Comparison of ENCODE assay signal across 23 cellular contexts in the genomic region with DNA sequence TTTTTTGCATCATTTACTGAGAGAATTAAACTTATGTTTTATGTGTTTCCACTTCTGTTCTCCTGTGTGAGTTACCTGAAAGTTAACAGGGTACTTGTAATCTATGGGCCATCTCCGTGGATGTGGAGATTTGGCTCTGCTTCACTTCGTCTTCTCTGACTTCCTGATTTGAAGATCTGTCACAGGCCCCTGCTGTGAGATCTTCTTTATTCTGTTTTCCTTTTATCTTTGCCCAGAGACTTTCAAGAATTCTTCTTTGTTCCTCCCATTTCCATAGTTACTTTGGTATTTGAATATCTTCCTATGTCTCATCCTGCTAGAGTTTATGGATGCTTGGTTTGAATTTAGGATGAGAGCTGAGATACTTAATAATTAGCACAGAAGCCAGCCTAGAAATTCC.
"Had no signal": no experiment of that assay in that cellular context is flagged by ENCODE, and none has a peak within 500 bp of the region (broad histone marks: within the 10 kb centered on the region; RNA-seq: fewer than 3 reads in every experiment).

No MANE protein-coding gene starts in this region.

- DNase-seq: activated CD4-positive, alpha-beta memory T cell treated with anti-CD3 and anti-CD28 coated beads for 36 hours; activated CD4-positive, alpha-beta T cell treated with anti-CD3 and anti-CD28 coated beads, Interleukin-2, amount 10 ng/mL, durations not matched to agents 7 days and 5 days; activated CD4-positive, CD25-positive, alpha-beta regulatory T cell; activated CD8-positive, alpha-beta memory T cell treated with anti-CD3 and anti-CD28 coated beads for 24 hours; activated gamma-delta T cell treated with Interleukin-2 at 50 U/mL for 16 hours; activated naive CD4-positive, alpha-beta T cell treated with anti-CD3 and anti-CD28 coated beads, Interleukin-2, amount 10 ng/mL, durations not matched to agents 7 days and 5 days; activated naive CD8-positive, alpha-beta T cell treated with anti-CD3 and anti-CD28 coated beads for 36 hours; activated T-cell treated with anti-CD3 and anti-CD28 coated beads, Interleukin-2, amount 50 U/mL, for 48 hours; caudate nucleus; MM.1S; NCI-H1105; NCI-H1436; NCI-H1694 treated with DMSO at 0.1 percent for 48 hours; NCI-H2029 treated with DMSO at 0.1 percent for 48 hours; NCI-H446; NCI-H524; Peyer's patch; SHP77; T-helper 1 cell had no signal

- H3K4me3 Mint-ChIP-seq: activated CD4-positive, alpha-beta memory T cell treated with anti-CD3 and anti-CD28 coated beads for 36 hours; activated CD4-positive, alpha-beta T cell treated with anti-CD3 and anti-CD28 coated beads, Interleukin-2, amount 10 ng/mL, durations not matched to agents 7 days and 5 days; activated naive CD4-positive, alpha-beta T cell treated with anti-CD3 and anti-CD28 coated beads, Interleukin-2, amount 10 ng/mL, durations not matched to agents 7 days and 5 days; activated naive CD8-positive, alpha-beta T cell treated with anti-CD3 and anti-CD28 coated beads for 36 hours had no signal

- H3K36me3 Mint-ChIP-seq: activated CD4-positive, alpha-beta memory T cell treated with anti-CD3 and anti-CD28 coated beads for 36 hours; activated naive CD4-positive, alpha-beta T cell treated with anti-CD3 and anti-CD28 coated beads, Interleukin-2, amount 10 ng/mL, durations not matched to agents 7 days and 5 days; activated naive CD8-positive, alpha-beta T cell treated with anti-CD3 and anti-CD28 coated beads for 36 hours had no signal

- H3K4me3 ChIP-seq: breast epithelium, Peyer's patch had no signal

- H3K9me3 ChIP-seq: breast epithelium, Peyer's patch had no signal

- H3K36me3 ChIP-seq: breast epithelium, Peyer's patch had no signal

- H3K4me1 Mint-ChIP-seq: activated CD4-positive, alpha-beta T cell treated with anti-CD3 and anti-CD28 coated beads, Interleukin-2, amount 10 ng/mL, durations not matched to agents 7 days and 5 days; activated naive CD4-positive, alpha-beta T cell treated with anti-CD3 and anti-CD28 coated beads, Interleukin-2, amount 10 ng/mL, durations not matched to agents 7 days and 5 days; activated naive CD8-positive, alpha-beta T cell treated with anti-CD3 and anti-CD28 coated beads for 36 hours had no signal

- H3K9me3 Mint-ChIP-seq: activated CD4-positive, alpha-beta memory T cell treated with anti-CD3 and anti-CD28 coated beads for 36 hours; activated CD4-positive, alpha-beta T cell treated with anti-CD3 and anti-CD28 coated beads, Interleukin-2, amount 10 ng/mL, durations not matched to agents 7 days and 5 days; activated naive CD4-positive, alpha-beta T cell treated with anti-CD3 and anti-CD28 coated beads, Interleukin-2, amount 10 ng/mL, durations not matched to agents 7 days and 5 days; activated naive CD8-positive, alpha-beta T cell treated with anti-CD3 and anti-CD28 coated beads for 36 hours; activated T-helper 2 cell treated with anti-CD3 and anti-CD28 coated beads, Interferon-gamma antibody, Interleukin-2, Interleukin-4, amounts not matched to agents 10 μg/mL and 5 μg/mL and 100 μg/mL, durations not matched to agents 14 hours and 24 hours and 36 hours had no signal

- H3K4me1 ChIP-seq: breast epithelium, Peyer's patch had no signal

- H3K27me3 ChIP-seq: breast epithelium, Peyer's patch had no signal

- H3K27ac Mint-ChIP-seq: activated CD4-positive, alpha-beta memory T cell treated with anti-CD3 and anti-CD28 coated beads for 36 hours; activated CD4-positive, alpha-beta T cell treated with anti-CD3 and anti-CD28 coated beads, Interleukin-2, amount 10 ng/mL, durations not matched to agents 7 days and 5 days; activated naive CD4-positive, alpha-beta T cell treated with anti-CD3 and anti-CD28 coated beads, Interleukin-2, amount 10 ng/mL, durations not matched to agents 7 days and 5 days; activated naive CD8-positive, alpha-beta T cell treated with anti-CD3 and anti-CD28 coated beads for 36 hours; activated T-helper 2 cell treated with anti-CD3 and anti-CD28 coated beads, Interferon-gamma antibody, Interleukin-2, Interleukin-4, amounts not matched to agents 10 μg/mL and 5 μg/mL and 100 μg/mL, durations not matched to agents 14 hours and 24 hours and 36 hours had no signal

- H3K27ac ChIP-seq: breast epithelium, Peyer's patch, RWPE1, VCaP had no signal
